Comparison of ENCODE assay signal across 1 cellular context in the genomic region with DNA sequence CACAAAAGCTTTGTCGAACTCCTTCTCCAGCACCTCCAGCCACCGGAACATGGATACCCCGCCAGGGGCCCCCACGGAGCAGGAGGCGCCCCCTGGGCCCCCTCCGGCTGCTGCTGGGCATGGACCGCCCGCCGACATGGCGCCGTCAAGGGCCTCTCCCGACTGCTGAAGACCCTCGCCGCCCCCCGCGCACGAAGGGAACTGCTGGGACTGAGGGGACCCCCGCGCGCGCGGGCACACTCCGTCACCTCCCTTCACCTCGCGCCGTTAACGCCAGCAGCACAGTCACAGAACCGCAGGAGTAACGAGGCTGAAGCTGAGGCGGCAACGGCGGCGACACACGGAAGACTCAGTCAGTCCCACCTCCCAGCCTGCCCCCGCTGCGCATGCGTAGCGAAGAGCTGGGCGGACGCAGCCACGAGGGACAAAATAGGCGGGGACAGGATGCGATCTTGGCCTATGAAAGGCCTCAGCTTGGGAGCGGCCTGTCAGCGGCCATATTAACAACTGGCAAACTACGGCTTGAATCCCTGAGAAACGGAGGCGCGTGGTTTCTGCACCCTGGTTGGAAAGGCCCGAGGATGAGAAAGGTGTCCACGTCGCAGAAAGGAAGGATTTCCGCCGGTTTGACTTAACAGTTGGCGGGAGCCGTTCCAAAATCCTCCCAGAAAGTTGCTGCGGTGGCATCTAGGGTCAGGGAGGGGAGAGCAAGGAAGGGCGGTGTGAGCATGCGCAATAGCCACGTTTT.
TF ChIP-seq lines count a peak whose summit lies in the region.

Gene GOPC (minus strand): TSS at position 361 of the 748 bp plus-strand sequence. CDS start 223 bp downstream, at position 138.

TF ChIP-seq in WTC11, 78 proteins besides CTCF, POLR2A, EP300 and RAD21 (continued from another document and continues in another):
- TF ChIP-seq, protein P1, sequence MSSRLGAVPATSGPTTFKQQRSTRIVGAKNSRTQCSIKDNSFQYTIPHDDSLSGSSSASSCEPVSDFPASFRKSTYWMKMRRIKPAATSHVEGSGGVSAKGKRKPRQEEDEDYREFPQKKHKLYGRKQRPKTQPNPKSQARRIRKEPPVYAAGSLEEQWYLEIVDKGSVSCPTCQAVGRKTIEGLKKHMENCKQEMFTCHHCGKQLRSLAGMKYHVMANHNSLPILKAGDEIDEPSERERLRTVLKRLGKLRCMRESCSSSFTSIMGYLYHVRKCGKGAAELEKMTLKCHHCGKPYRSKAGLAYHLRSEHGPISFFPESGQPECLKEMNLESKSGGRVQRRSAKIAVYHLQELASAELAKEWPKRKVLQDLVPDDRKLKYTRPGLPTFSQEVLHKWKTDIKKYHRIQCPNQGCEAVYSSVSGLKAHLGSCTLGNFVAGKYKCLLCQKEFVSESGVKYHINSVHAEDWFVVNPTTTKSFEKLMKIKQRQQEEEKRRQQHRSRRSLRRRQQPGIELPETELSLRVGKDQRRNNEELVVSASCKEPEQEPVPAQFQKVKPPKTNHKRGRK (CRISPR knock-in tag; IDR thresholded peaks at IDR 0.05; ENCODE audit: borderline replicate concordance) = no peak
- TF ChIP-seq, protein P2, sequence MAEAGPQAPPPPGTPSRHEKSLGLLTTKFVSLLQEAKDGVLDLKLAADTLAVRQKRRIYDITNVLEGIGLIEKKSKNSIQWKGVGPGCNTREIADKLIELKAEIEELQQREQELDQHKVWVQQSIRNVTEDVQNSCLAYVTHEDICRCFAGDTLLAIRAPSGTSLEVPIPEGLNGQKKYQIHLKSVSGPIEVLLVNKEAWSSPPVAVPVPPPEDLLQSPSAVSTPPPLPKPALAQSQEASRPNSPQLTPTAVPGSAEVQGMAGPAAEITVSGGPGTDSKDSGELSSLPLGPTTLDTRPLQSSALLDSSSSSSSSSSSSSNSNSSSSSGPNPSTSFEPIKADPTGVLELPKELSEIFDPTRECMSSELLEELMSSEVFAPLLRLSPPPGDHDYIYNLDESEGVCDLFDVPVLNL (CRISPR knock-in tag; IDR thresholded peaks at IDR 0.05; ENCODE audit: borderline replicate concordance, low read depth) = no peak
- TF ChIP-seq TP53 (CRISPR knock-in tag; IDR thresholded peaks at IDR 0.05) (peak; percentile 90; the same call in 1 of the 2 replicates), ZNF138 (CRISPR knock-in tag; conservative IDR thresholded peaks at IDR 0.05) (no peak), CREB1 (CRISPR knock-in tag; IDR thresholded peaks at IDR 0.05) (peak; percentile 60; the same call in 1 of the 2 replicates), TEAD4 (CRISPR knock-in tag; IDR thresholded peaks at IDR 0.05) (no peak), ELF4 (CRISPR knock-in tag; IDR thresholded peaks at IDR 0.05; ENCODE audit: low read depth) (0 out of 2 replicates have a peak, but pooled peaks have one; percentile 24), AR (CRISPR knock-in tag; IDR thresholded peaks at IDR 0.05) (no peak), NR2C2 (CRISPR knock-in tag; IDR thresholded peaks at IDR 0.05) (no peak), RORB (CRISPR knock-in tag; IDR thresholded peaks at IDR 0.05) (no peak), USF2 (CRISPR knock-in tag; IDR thresholded peaks at IDR 0.05) (peak; percentile 85), HMGA2 (CRISPR knock-in tag; IDR thresholded peaks at IDR 0.05) (no peak), NR1H2 (CRISPR knock-in tag; IDR thresholded peaks at IDR 0.05) (no peak; the same call in 1 of the 2 replicates), SMAD3 (CRISPR knock-in tag; IDR thresholded peaks at IDR 0.05; ENCODE audit: borderline replicate concordance) (peak; percentile 78; the same call in 1 of the 2 replicates), MLX (CRISPR knock-in tag; IDR thresholded peaks at IDR 0.05) (0 out of 2 replicates have a peak, but pooled peaks have one; percentile 9), JAZF1 (CRISPR knock-in tag; IDR thresholded peaks at IDR 0.05) (no peak), ZSCAN18 (CRISPR knock-in tag; IDR thresholded peaks at IDR 0.05) (no peak), E2F5 (CRISPR knock-in tag; IDR thresholded peaks at IDR 0.05) (peak; percentile 90), GTF2I (CRISPR knock-in tag; conservative IDR thresholded peaks at IDR 0.05) (no peak), ATF1 (CRISPR knock-in tag; IDR thresholded peaks at IDR 0.05) (0 out of 2 replicates have a peak, but pooled peaks have one; percentile 77), ZNF232 (CRISPR knock-in tag; IDR thresholded peaks at IDR 0.05) (peak; percentile 66; the same call in 1 of the 2 replicates), EMX1 (CRISPR knock-in tag; IDR thresholded peaks at IDR 0.05) (no peak), GABPB1 (CRISPR knock-in tag; IDR thresholded peaks at IDR 0.05) (no peak; the same call in 1 of the 2 replicates)
- TF ChIP-seq, protein P3, sequence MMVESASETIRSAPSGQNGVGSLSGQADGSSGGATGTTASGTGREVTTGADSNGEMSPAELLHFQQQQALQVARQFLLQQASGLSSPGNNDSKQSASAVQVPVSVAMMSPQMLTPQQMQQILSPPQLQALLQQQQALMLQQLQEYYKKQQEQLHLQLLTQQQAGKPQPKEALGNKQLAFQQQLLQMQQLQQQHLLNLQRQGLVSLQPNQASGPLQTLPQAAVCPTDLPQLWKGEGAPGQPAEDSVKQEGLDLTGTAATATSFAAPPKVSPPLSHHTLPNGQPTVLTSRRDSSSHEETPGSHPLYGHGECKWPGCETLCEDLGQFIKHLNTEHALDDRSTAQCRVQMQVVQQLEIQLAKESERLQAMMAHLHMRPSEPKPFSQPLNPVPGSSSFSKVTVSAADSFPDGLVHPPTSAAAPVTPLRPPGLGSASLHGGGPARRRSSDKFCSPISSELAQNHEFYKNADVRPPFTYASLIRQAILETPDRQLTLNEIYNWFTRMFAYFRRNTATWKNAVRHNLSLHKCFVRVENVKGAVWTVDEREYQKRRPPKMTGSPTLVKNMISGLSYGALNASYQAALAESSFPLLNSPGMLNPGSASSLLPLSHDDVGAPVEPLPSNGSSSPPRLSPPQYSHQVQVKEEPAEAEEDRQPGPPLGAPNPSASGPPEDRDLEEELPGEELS (CRISPR knock-in tag; IDR thresholded peaks at IDR 0.05) = no peak; the same call in none of the 2 replicates
- TF ChIP-seq, protein P4, sequence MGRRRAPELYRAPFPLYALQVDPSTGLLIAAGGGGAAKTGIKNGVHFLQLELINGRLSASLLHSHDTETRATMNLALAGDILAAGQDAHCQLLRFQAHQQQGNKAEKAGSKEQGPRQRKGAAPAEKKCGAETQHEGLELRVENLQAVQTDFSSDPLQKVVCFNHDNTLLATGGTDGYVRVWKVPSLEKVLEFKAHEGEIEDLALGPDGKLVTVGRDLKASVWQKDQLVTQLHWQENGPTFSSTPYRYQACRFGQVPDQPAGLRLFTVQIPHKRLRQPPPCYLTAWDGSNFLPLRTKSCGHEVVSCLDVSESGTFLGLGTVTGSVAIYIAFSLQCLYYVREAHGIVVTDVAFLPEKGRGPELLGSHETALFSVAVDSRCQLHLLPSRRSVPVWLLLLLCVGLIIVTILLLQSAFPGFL (CRISPR knock-in tag; IDR thresholded peaks at IDR 0.05; ENCODE audit: borderline replicate concordance) = peak; percentile 75; the same call in 1 of the 2 replicates
- TF ChIP-seq, protein P5, sequence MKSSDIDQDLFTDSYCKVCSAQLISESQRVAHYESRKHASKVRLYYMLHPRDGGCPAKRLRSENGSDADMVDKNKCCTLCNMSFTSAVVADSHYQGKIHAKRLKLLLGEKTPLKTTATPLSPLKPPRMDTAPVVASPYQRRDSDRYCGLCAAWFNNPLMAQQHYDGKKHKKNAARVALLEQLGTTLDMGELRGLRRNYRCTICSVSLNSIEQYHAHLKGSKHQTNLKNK (CRISPR knock-in tag; IDR thresholded peaks at IDR 0.05) = no peak
- TF ChIP-seq, protein P6, sequence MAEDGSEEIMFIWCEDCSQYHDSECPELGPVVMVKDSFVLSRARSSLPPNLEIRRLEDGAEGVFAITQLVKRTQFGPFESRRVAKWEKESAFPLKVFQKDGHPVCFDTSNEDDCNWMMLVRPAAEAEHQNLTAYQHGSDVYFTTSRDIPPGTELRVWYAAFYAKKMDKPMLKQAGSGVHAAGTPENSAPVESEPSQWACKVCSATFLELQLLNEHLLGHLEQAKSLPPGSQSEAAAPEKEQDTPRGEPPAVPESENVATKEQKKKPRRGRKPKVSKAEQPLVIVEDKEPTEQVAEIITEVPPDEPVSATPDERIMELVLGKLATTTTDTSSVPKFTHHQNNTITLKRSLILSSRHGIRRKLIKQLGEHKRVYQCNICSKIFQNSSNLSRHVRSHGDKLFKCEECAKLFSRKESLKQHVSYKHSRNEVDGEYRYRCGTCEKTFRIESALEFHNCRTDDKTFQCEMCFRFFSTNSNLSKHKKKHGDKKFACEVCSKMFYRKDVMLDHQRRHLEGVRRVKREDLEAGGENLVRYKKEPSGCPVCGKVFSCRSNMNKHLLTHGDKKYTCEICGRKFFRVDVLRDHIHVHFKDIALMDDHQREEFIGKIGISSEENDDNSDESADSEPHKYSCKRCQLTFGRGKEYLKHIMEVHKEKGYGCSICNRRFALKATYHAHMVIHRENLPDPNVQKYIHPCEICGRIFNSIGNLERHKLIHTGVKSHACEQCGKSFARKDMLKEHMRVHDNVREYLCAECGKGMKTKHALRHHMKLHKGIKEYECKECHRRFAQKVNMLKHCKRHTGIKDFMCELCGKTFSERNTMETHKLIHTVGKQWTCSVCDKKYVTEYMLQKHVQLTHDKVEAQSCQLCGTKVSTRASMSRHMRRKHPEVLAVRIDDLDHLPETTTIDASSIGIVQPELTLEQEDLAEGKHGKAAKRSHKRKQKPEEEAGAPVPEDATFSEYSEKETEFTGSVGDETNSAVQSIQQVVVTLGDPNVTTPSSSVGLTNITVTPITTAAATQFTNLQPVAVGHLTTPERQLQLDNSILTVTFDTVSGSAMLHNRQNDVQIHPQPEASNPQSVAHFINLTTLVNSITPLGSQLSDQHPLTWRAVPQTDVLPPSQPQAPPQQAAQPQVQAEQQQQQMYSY (CRISPR knock-in tag; IDR thresholded peaks at IDR 0.05) = no peak
- TF ChIP-seq, protein P7, sequence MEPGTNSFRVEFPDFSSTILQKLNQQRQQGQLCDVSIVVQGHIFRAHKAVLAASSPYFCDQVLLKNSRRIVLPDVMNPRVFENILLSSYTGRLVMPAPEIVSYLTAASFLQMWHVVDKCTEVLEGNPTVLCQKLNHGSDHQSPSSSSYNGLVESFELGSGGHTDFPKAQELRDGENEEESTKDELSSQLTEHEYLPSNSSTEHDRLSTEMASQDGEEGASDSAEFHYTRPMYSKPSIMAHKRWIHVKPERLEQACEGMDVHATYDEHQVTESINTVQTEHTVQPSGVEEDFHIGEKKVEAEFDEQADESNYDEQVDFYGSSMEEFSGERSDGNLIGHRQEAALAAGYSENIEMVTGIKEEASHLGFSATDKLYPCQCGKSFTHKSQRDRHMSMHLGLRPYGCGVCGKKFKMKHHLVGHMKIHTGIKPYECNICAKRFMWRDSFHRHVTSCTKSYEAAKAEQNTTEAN (CRISPR knock-in tag; IDR thresholded peaks at IDR 0.05) = peak; percentile 74
- TF ChIP-seq, protein P8, sequence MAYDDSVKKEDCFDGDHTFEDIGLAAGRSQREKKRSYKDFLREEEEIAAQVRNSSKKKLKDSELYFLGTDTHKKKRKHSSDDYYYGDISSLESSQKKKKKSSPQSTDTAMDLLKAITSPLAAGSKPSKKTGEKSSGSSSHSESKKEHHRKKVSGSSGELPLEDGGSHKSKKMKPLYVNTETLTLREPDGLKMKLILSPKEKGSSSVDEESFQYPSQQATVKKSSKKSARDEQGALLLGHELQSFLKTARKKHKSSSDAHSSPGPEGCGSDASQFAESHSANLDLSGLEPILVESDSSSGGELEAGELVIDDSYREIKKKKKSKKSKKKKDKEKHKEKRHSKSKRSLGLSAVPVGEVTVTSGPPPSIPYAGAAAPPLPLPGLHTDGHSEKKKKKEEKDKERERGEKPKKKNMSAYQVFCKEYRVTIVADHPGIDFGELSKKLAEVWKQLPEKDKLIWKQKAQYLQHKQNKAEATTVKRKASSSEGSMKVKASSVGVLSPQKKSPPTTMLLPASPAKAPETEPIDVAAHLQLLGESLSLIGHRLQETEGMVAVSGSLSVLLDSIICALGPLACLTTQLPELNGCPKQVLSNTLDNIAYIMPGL (CRISPR knock-in tag; IDR thresholded peaks at IDR 0.05) = peak; percentile 38; the same call in 1 of the 2 replicates
